In genomic region chr2:236580746-236581355, GRCh38 we compare ENCODE assay signal across 16 cellular contexts. TPM values are rescaled to one million over a fixed set of nuclear protein-coding genes. Genes with fewer than 3 reads are reported as not detected.
"Had no signal": no experiment of that assay in that cellular context is flagged by ENCODE, and none has a peak within 500 bp of the region (broad histone marks: within the 10 kb centered on the region; RNA-seq: fewer than 3 reads in every experiment).

No MANE protein-coding gene starts in this region.

- H3K4me3 Mint-ChIP-seq: activated CD4-positive, alpha-beta memory T cell treated with anti-CD3 and anti-CD28 coated beads, Interleukin-2, amount 10 ng/mL, durations not matched to agents 7 days and 5 days; endodermal cell; naive B cell had no signal

- ATAC-seq: esophagus mucosa had no signal

- H3K4me1 Mint-ChIP-seq: activated CD4-positive, alpha-beta memory T cell treated with anti-CD3 and anti-CD28 coated beads, Interleukin-2, amount 10 ng/mL, durations not matched to agents 7 days and 5 days; naive B cell had no signal

- H3K27me3 ChIP-seq: stomach, vagina had no signal

- DNase-seq: activated CD4-positive, alpha-beta memory T cell treated with anti-CD3 and anti-CD28 coated beads, Interleukin-2, amount 10 ng/mL, durations not matched to agents 7 days and 5 days; activated CD8-positive, alpha-beta memory T cell treated with anti-CD3 and anti-CD28 coated beads, Interleukin-2, amount 50 U/mL, for 48 hours; activated naive CD4-positive, alpha-beta T cell; cerebellar nuclear complex; endodermal cell; naive B cell; stimulated activated CD4-positive, alpha-beta T cell treated with anti-CD3 and anti-CD28 coated beads, Interleukin-2, amount 100 ng/mL, for 48 hours; stimulated activated CD8-positive, alpha-beta memory T cell treated with anti-CD3 and anti-CD28 coated beads, Interleukin-4, amount 100 ng/mL, for 48 hours; stomach; T1000 had no signal

- H3K9me3 ChIP-seq: prostate gland, stomach, vagina had no signal

- H3K4me1 ChIP-seq: prostate gland had no signal

- H3K9me3 Mint-ChIP-seq: activated CD4-positive, alpha-beta memory T cell treated with anti-CD3 and anti-CD28 coated beads, Interleukin-2, amount 10 ng/mL, durations not matched to agents 7 days and 5 days; endodermal cell had no signal

- H3K27ac ChIP-seq: prostate gland, vagina, VCaP had no signal

- H3K27me3 Mint-ChIP-seq: activated CD4-positive, alpha-beta memory T cell treated with anti-CD3 and anti-CD28 coated beads, Interleukin-2, amount 10 ng/mL, durations not matched to agents 7 days and 5 days; naive B cell had no signal

- H3K4me3 ChIP-seq: lung, prostate gland, stomach, vagina had no signal

- H3K36me3 ChIP-seq: prostate gland had no signal

- H3K27ac Mint-ChIP-seq: activated CD4-positive, alpha-beta memory T cell treated with anti-CD3 and anti-CD28 coated beads, Interleukin-2, amount 10 ng/mL, durations not matched to agents 7 days and 5 days; endodermal cell had no signal

RNA-seq across cellular contexts. Expression of gene ACKR3, which starts 11.2 kb away (rescaled TPM):
- total RNA-seq: fibroblast of villous mesenchyme had no signal
